7 cellular contexts compared by ENCODE assay signal in genomic region chr20:35555461-35555860, GRCh38. TPM values are rescaled to one million over a fixed set of nuclear protein-coding genes. Genes with fewer than 3 reads are reported as not detected.
"Had no signal": no experiment of that assay in that cellular context is flagged by ENCODE, and none has a peak within 500 bp of the region (broad histone marks: within the 10 kb centered on the region; RNA-seq: fewer than 3 reads in every experiment).

No MANE protein-coding gene starts in this region.

RNA-seq across cellular contexts. Expression of gene C20orf173, which starts 26.0 kb away (rescaled TPM):
- total RNA-seq: activated CD4-positive, alpha-beta memory T cell treated with anti-CD3 and anti-CD28 coated beads, Interleukin-2, amount 10 ng/mL, durations not matched to agents 7 days and 5 days; activated CD8-positive, alpha-beta memory T cell treated with anti-CD3 and anti-CD28 coated beads, Interleukin-2, amount 10 ng/mL, durations not matched to agents 7 days and 5 days; cardiac septum; Peyer's patch; Right ventricle myocardium inferior; SK-MEL-5; T-cell had no signal
